ENCODE assay signal across 1 cellular context in the genomic region with DNA sequence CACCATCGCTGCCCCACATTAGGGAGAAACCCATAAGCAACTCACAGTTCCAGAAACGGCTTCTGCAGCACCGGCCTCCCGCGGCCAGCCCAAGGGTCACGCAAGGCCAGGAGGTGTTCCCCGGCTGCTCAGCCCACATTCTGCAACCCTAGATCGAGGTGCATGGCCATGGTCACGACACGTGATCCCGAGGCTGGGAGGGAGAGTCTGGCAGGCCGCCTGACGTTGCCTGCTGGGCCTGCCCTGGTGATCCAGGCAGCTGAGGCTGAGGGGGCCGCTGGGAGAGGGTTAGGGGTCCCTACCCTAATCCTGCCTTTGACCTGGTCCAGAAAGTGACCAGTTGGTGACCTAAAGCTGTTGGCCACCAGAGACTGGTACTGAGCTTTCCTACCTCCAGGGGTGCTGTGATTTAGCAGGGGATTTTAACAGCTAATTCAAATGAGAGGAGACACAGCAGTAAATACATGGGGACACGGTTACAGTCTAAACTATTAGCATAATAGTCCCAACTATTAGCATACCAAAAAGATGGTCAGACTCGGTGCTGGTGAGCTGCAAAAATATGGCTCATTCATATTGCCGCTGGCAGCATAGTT.
TF ChIP-seq lines count a peak whose summit lies in the region.

No MANE protein-coding gene starts in this region.

TF ChIP-seq in HepG2, 621 proteins besides CTCF, POLR2A, EP300 and RAD21 (continued from another document and continues in another):
- TF ChIP-seq, protein P1, sequence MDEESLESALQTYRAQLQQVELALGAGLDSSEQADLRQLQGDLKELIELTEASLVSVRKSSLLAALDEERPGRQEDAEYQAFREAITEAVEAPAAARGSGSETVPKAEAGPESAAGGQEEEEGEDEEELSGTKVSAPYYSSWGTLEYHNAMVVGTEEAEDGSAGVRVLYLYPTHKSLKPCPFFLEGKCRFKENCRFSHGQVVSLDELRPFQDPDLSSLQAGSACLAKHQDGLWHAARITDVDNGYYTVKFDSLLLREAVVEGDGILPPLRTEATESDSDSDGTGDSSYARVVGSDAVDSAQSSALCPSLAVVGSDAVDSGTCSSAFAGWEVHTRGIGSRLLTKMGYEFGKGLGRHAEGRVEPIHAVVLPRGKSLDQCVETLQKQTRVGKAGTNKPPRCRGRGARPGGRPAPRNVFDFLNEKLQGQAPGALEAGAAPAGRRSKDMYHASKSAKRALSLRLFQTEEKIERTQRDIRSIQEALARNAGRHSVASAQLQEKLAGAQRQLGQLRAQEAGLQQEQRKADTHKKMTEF (CRISPR knock-in tag; IDR thresholded peaks at IDR 0.05): peak; percentile 53; the same call in 1 of the 2 replicates
- TF ChIP-seq ZNF280D (CRISPR knock-in tag; IDR thresholded peaks at IDR 0.05) (0 out of 2 replicates have a peak, but pooled peaks have one; percentile 57), ZNF780A (CRISPR knock-in tag; IDR thresholded peaks at IDR 0.05) (no peak), ZNF317 (CRISPR knock-in tag; IDR thresholded peaks at IDR 0.05) (0 out of 2 replicates have a peak, but pooled peaks have one; percentile 27), ZBTB14 (CRISPR knock-in tag; IDR thresholded peaks at IDR 0.05) (no peak), ATF1 (CRISPR knock-in tag; IDR thresholded peaks at IDR 0.05) (no peak), NFIC (IDR thresholded peaks at IDR 0.05; ENCODE audit: low read length) (no peak), ZBTB37 (CRISPR knock-in tag; IDR thresholded peaks at IDR 0.05) (no peak), AGO1 (IDR thresholded peaks at IDR 0.05; ENCODE audit: low read depth, low read length, poor library complexity, severe bottlenecking) (no peak), ZNF598 (CRISPR knock-in tag; IDR thresholded peaks at IDR 0.05; ENCODE audit: borderline replicate concordance) (no peak), PHF8 (CRISPR knock-in tag; IDR thresholded peaks at IDR 0.05) (peak; percentile 47; the same call in 1 of the 2 replicates), ATRX (CRISPR knock-in tag; IDR thresholded peaks at IDR 0.05; ENCODE audit: borderline replicate concordance) (no peak), GABPB1 (CRISPR knock-in tag; IDR thresholded peaks at IDR 0.05) (peak; percentile 66), ZNF737 (CRISPR knock-in tag; IDR thresholded peaks at IDR 0.05; ENCODE audit: borderline replicate concordance) (no peak), MTF1 (CRISPR knock-in tag; IDR thresholded peaks at IDR 0.05) (no peak), SRF (IDR thresholded peaks at IDR 0.05; ENCODE audit: low read depth, low read length) (no peak), SKI (IDR thresholded peaks at IDR 0.05; ENCODE audit: partially characterized antibody) (peak; percentile 83), ZNF589 (CRISPR knock-in tag; conservative IDR thresholded peaks at IDR 0.05) (no peak), DDIT3 (CRISPR knock-in tag; IDR thresholded peaks at IDR 0.05) (no peak), ZMYM3 (CRISPR knock-in tag; IDR thresholded peaks at IDR 0.05) (peak; percentile 92), GATAD1 (CRISPR knock-in tag; IDR thresholded peaks at IDR 0.05) (no peak), ZSCAN31 (CRISPR knock-in tag; IDR thresholded peaks at IDR 0.05; ENCODE audit: low read depth) (no peak), ZNF292 (CRISPR knock-in tag; IDR thresholded peaks at IDR 0.05; ENCODE audit: borderline replicate concordance, low read depth) (peak; percentile 67; the same call in 1 of the 2 replicates), KDM5B (CRISPR knock-in tag; IDR thresholded peaks at IDR 0.05; ENCODE audit: borderline replicate concordance) (peak; percentile 44; the same call in 1 of the 2 replicates), ZNF34 (CRISPR knock-in tag; IDR thresholded peaks at IDR 0.05; ENCODE audit: borderline replicate concordance) (no peak), ZNF362 (CRISPR knock-in tag; IDR thresholded peaks at IDR 0.05; ENCODE audit: borderline replicate concordance) (no peak)
- TF ChIP-seq, protein P2, sequence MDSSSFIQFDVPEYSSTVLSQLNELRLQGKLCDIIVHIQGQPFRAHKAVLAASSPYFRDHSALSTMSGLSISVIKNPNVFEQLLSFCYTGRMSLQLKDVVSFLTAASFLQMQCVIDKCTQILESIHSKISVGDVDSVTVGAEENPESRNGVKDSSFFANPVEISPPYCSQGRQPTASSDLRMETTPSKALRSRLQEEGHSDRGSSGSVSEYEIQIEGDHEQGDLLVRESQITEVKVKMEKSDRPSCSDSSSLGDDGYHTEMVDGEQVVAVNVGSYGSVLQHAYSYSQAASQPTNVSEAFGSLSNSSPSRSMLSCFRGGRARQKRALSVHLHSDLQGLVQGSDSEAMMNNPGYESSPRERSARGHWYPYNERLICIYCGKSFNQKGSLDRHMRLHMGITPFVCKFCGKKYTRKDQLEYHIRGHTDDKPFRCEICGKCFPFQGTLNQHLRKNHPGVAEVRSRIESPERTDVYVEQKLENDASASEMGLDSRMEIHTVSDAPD (CRISPR knock-in tag; IDR thresholded peaks at IDR 0.05): no peak
- TF ChIP-seq, protein P3, sequence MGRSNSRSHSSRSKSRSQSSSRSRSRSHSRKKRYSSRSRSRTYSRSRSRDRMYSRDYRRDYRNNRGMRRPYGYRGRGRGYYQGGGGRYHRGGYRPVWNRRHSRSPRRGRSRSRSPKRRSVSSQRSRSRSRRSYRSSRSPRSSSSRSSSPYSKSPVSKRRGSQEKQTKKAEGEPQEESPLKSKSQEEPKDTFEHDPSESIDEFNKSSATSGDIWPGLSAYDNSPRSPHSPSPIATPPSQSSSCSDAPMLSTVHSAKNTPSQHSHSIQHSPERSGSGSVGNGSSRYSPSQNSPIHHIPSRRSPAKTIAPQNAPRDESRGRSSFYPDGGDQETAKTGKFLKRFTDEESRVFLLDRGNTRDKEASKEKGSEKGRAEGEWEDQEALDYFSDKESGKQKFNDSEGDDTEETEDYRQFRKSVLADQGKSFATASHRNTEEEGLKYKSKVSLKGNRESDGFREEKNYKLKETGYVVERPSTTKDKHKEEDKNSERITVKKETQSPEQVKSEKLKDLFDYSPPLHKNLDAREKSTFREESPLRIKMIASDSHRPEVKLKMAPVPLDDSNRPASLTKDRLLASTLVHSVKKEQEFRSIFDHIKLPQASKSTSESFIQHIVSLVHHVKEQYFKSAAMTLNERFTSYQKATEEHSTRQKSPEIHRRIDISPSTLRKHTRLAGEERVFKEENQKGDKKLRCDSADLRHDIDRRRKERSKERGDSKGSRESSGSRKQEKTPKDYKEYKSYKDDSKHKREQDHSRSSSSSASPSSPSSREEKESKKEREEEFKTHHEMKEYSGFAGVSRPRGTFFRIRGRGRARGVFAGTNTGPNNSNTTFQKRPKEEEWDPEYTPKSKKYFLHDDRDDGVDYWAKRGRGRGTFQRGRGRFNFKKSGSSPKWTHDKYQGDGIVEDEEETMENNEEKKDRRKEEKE (IDR thresholded peaks at IDR 0.05): no peak
- TF ChIP-seq, protein P4, sequence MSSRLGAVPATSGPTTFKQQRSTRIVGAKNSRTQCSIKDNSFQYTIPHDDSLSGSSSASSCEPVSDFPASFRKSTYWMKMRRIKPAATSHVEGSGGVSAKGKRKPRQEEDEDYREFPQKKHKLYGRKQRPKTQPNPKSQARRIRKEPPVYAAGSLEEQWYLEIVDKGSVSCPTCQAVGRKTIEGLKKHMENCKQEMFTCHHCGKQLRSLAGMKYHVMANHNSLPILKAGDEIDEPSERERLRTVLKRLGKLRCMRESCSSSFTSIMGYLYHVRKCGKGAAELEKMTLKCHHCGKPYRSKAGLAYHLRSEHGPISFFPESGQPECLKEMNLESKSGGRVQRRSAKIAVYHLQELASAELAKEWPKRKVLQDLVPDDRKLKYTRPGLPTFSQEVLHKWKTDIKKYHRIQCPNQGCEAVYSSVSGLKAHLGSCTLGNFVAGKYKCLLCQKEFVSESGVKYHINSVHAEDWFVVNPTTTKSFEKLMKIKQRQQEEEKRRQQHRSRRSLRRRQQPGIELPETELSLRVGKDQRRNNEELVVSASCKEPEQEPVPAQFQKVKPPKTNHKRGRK (CRISPR knock-in tag; IDR thresholded peaks at IDR 0.05): no peak
- TF ChIP-seq, protein P5, sequence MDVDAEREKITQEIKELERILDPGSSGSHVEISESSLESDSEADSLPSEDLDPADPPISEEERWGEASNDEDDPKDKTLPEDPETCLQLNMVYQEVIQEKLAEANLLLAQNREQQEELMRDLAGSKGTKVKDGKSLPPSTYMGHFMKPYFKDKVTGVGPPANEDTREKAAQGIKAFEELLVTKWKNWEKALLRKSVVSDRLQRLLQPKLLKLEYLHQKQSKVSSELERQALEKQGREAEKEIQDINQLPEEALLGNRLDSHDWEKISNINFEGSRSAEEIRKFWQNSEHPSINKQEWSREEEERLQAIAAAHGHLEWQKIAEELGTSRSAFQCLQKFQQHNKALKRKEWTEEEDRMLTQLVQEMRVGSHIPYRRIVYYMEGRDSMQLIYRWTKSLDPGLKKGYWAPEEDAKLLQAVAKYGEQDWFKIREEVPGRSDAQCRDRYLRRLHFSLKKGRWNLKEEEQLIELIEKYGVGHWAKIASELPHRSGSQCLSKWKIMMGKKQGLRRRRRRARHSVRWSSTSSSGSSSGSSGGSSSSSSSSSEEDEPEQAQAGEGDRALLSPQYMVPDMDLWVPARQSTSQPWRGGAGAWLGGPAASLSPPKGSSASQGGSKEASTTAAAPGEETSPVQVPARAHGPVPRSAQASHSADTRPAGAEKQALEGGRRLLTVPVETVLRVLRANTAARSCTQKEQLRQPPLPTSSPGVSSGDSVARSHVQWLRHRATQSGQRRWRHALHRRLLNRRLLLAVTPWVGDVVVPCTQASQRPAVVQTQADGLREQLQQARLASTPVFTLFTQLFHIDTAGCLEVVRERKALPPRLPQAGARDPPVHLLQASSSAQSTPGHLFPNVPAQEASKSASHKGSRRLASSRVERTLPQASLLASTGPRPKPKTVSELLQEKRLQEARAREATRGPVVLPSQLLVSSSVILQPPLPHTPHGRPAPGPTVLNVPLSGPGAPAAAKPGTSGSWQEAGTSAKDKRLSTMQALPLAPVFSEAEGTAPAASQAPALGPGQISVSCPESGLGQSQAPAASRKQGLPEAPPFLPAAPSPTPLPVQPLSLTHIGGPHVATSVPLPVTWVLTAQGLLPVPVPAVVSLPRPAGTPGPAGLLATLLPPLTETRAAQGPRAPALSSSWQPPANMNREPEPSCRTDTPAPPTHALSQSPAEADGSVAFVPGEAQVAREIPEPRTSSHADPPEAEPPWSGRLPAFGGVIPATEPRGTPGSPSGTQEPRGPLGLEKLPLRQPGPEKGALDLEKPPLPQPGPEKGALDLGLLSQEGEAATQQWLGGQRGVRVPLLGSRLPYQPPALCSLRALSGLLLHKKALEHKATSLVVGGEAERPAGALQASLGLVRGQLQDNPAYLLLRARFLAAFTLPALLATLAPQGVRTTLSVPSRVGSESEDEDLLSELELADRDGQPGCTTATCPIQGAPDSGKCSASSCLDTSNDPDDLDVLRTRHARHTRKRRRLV (CRISPR knock-in tag; IDR thresholded peaks at IDR 0.05): no peak
- TF ChIP-seq, protein P6, sequence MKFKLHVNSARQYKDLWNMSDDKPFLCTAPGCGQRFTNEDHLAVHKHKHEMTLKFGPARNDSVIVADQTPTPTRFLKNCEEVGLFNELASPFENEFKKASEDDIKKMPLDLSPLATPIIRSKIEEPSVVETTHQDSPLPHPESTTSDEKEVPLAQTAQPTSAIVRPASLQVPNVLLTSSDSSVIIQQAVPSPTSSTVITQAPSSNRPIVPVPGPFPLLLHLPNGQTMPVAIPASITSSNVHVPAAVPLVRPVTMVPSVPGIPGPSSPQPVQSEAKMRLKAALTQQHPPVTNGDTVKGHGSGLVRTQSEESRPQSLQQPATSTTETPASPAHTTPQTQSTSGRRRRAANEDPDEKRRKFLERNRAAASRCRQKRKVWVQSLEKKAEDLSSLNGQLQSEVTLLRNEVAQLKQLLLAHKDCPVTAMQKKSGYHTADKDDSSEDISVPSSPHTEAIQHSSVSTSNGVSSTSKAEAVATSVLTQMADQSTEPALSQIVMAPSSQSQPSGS (CRISPR knock-in tag; IDR thresholded peaks at IDR 0.05): peak; percentile 60; the same call in 1 of the 2 replicates
